12 cellular contexts compared by ENCODE assay signal in genomic region chr4:183411291-183411861, GRCh38. TPM values are rescaled to one million over a fixed set of nuclear protein-coding genes. Genes with fewer than 3 reads are reported as not detected.
DNase-seq lines count a peak whose midpoint lies in the region; ATAC-seq, FAIRE-seq and TF ChIP-seq lines count a peak whose summit lies in the region.
"Had no signal": no experiment of that assay in that cellular context is flagged by ENCODE, and none has a peak within 500 bp of the region (broad histone marks: within the 10 kb centered on the region; RNA-seq: fewer than 3 reads in every experiment).

No MANE protein-coding gene starts in this region.

- CTCF ChIA-PET in GM12878 (lab: Yijun Ruan, JAX), result interaction anchor here (0.9 kb wide), 1 partner anchor 474 kb away, joined by 3 read pairs; no protein-coding TSS in a partner anchor
- CTCF ChIA-PET in CD4-positive, alpha-beta T cell (lab: Charles Lee), result no interaction called here

- ATAC-seq in GM21423 (IDR thresholded peaks at IDR 0.05; ENCODE audit: unreplicated experiment), result peak; percentile 72
- ATAC-seq in HG03103 (IDR thresholded peaks at IDR 0.05; ENCODE audit: low read depth, unreplicated experiment), result peak; percentile 42
- peak; percentile 50 for ATAC-seq in GM12878
- no peak for ATAC-seq in CD4-positive, alpha-beta T cell (ENCODE audit: poor library complexity)

- H3K79me2 ChIP-seq in GM12878 (ENCODE audit: control insufficient read depth, insufficient read depth, low read length), result no peaks in the 10 kb centered on the region

- H3K27ac ChIP-seq in GM12878 (ENCODE audit: control insufficient read depth, insufficient read depth) (no peak overlapping the region), small intestine (ENCODE audit: low read depth in 1 of 2, low read length in 1 of 2) (no peak overlapping the region)
- no peak overlapping the region for H3K27ac ChIP-seq in CD4-positive, alpha-beta T cell (ENCODE audit: low read depth, low read length)
- H3K27ac ChIP-seq: neural progenitor cell had no signal

- H3K4me1 ChIP-seq in GM12878 (ENCODE audit: control insufficient read depth, insufficient read depth, low read length), result no peaks in the 10 kb centered on the region
- no peaks in the 10 kb centered on the region for H3K4me1 ChIP-seq in small intestine (ENCODE audit: control insufficient read depth in 2 of 2, insufficient read depth in 1 of 2, low read depth in 1 of 2, low read length in 1 of 2)

- no peak overlapping the region for H3K4me3 Mint-ChIP-seq in CD4-positive, alpha-beta T cell
- H3K4me3 Mint-ChIP-seq: neural progenitor cell; T-helper 2 cell treated with Interferon-gamma antibody and Interleukin-4, amounts not matched to agents 5 μg/mL and 100 μg/mL, for 36 hours had no signal

- TF ChIP-seq CTCF in GM12878 (IDR thresholded peaks at IDR 0.05 in 2 of 3, conservative IDR thresholded peaks at IDR 0.05 in 1 of 3; ENCODE audit: control insufficient read depth in 2 of 3, extremely low read depth in 1 of 3, insufficient read depth in 1 of 3, low read depth in 3 of 3, low read length in 3 of 3), result no peak
- no peak for TF ChIP-seq CTCF in CD4-positive, alpha-beta T cell (IDR thresholded peaks at IDR 0.05)

- H3K4me1 Mint-ChIP-seq in CD4-positive, alpha-beta T cell (ENCODE audit: low read depth), result no peaks in the 10 kb centered on the region

- WGBS in GM12878 (ENCODE audit: insufficient coverage, insufficient replicate concordance, low lambda C conversion rate, missing lambda C conversion rate), result 20% methylated on average over 11 of the region's 11 CpGs
- WGBS in small intestine, 3 donors, result 64 to 70% (median 65%) methylated on average over 11 of the region's 11 CpGs

- FAIRE-seq in GM12878 (lab: Jason Lieb, UNC) (peak; percentile 27), small intestine (lab: Jason Lieb, UNC) (no peak)
- FAIRE-seq: colon had no signal

- POLR2A ChIA-PET in GM12878 (lab: Charles Lee), result no interaction called here
- POLR2A ChIA-PET in CD4-positive, alpha-beta T cell (lab: Charles Lee), result no interaction called here

- intact Hi-C loops in GM12878 (cut with micrococcal nuclease; ENCODE audit: unreplicated experiment), result no loop called here
- intact Hi-C loops in CD4-positive, alpha-beta T cell (cut with DNase I, micrococcal nuclease), result no loop called here

- no peak for TF ChIP-seq RAD21 in GM12878 (IDR thresholded peaks at IDR 0.05; ENCODE audit: insufficient read depth, low read depth, low read length)

- RAD21 ChIA-PET in GM12878 (lab: Charles Lee; ENCODE audit: unreplicated experiment), result interaction anchor here (0.7 to 0.9 kb wide), 2 partner anchors 147 to 473 kb away, joined by 3 read pairs; no protein-coding TSS in a partner anchor

- H3K27me3 ChIP-seq in GM12878 (replicated peaks in 1 of 2; ENCODE audit: control insufficient read depth in 2 of 2, insufficient read depth in 2 of 2, low read length in 1 of 2) (no peaks in the 10 kb centered on the region), small intestine (ENCODE audit: control insufficient read depth in 2 of 2, insufficient read depth in 2 of 2, low read length in 2 of 2) (no peaks in the 10 kb centered on the region)
- no peaks in the 10 kb centered on the region for H3K27me3 ChIP-seq in CD4-positive, alpha-beta T cell (ENCODE audit: control insufficient read depth, insufficient read depth, low read length)
- H3K27me3 ChIP-seq: neural progenitor cell had no signal

- H3K9me3 ChIP-seq in GM12878 (replicated peaks; ENCODE audit: control insufficient read depth, insufficient read depth, low read length) (no peaks in the 10 kb centered on the region), small intestine (ENCODE audit: control insufficient read depth, low read depth) (no peaks in the 10 kb centered on the region)
- no peaks in the 10 kb centered on the region for H3K9me3 ChIP-seq in CD4-positive, alpha-beta T cell (ENCODE audit: control insufficient read depth, low read length)

- no peak overlapping the region for H3K4me2 ChIP-seq in GM12878 (ENCODE audit: control insufficient read depth, insufficient read depth)
- H3K4me2 ChIP-seq: neural progenitor cell had no signal

- in situ Hi-C loops in Caki2 (cut with HindIII; ENCODE audit: low pct_unique_long_range_greater_than_20kb, low sequenced_read_pairs) (no loop called here), GM12878 (cut with MboI) (no loop called here)

- H3K27ac Mint-ChIP-seq in CD4-positive, alpha-beta T cell, result no peak overlapping the region
- H3K27ac Mint-ChIP-seq: neural progenitor cell; T-helper 2 cell treated with Interferon-gamma antibody and Interleukin-4, amounts not matched to agents 5 μg/mL and 100 μg/mL, for 36 hours had no signal

- no peaks in the 10 kb centered on the region for H3K36me3 ChIP-seq in GM12878 (ENCODE audit: control insufficient read depth in 2 of 2, insufficient read depth in 2 of 2, low read length in 1 of 2)
- no peaks in the 10 kb centered on the region for H3K36me3 ChIP-seq in small intestine (ENCODE audit: control insufficient read depth in 2 of 2, insufficient read depth in 2 of 2, low read length in 2 of 2)
- H3K36me3 ChIP-seq: neural progenitor cell had no signal

- H4K20me1 ChIP-seq in GM12878 (ENCODE audit: control insufficient read depth, insufficient read depth), result no peaks in the 10 kb centered on the region

- no peak overlapping the region for H3K9ac ChIP-seq in GM12878 (ENCODE audit: control insufficient read depth, insufficient read depth, low read length)
- H3K9ac ChIP-seq: neural progenitor cell had no signal

- no peak for TF ChIP-seq EP300 in GM12878 (IDR thresholded peaks at IDR 0.05; ENCODE audit: borderline replicate concordance in 1 of 2, control insufficient read depth in 1 of 2, low read depth in 2 of 2, low read length in 2 of 2)

- H3K4me3 ChIP-seq in GM12878 (no peak overlapping the region), small intestine (ENCODE audit: low read depth in 1 of 2, low read length in 2 of 2) (no peak overlapping the region)
- H3K4me3 ChIP-seq: neural progenitor cell had no signal

- no TSS peak for BruUV-seq in GM12878 (replicated peaks; lab: Mats Ljungman, UMichigan)

- no peaks in the 10 kb centered on the region for H3K36me3 Mint-ChIP-seq in CD4-positive, alpha-beta T cell (ENCODE audit: low read depth)
- H3K36me3 Mint-ChIP-seq: neural progenitor cell had no signal

- SMC1A ChIA-PET in GM12878 (lab: Charles Lee; ENCODE audit: uncharacterized antibody, unreplicated experiment), result no interaction called here

- TF ChIP-seq POLR2A in GM12878 (IDR thresholded peaks at IDR 0.05; ENCODE audit: low read depth, low read length), result no peak

- DNase-seq in Caki2 (ENCODE audit: low read depth), result peak; percentile 98
- peak; percentile 13 for DNase-seq in GM12878 (ENCODE audit: low read depth, low spot score)
- DNase-seq in NCI-H345 treated with DMSO at 0.1 percent for 48 hours (lab: John Stamatoyannopoulos, UW; ENCODE audit: unreplicated experiment), result no peak
- DNase-seq in small intestine, result no peak
- DNase-seq in CD4-positive, alpha-beta T cell, result no peak
- DNase-seq in GDM1 (lab: John Stamatoyannopoulos, UW), result no peak
- DNase-seq: NCI-H524 treated with DMSO at 0.1 percent for 48 hours had no signal

- no peaks in the 10 kb centered on the region for H3K27me3 Mint-ChIP-seq in CD4-positive, alpha-beta T cell

- H2AFZ ChIP-seq in GM12878 (ENCODE audit: control insufficient read depth, low read depth, low read length), result no peak overlapping the region
- H2AFZ ChIP-seq: neural progenitor cell had no signal

- no peaks in the 10 kb centered on the region for H3K9me3 Mint-ChIP-seq in CD4-positive, alpha-beta T cell
- H3K9me3 Mint-ChIP-seq: neural progenitor cell; T-helper 2 cell treated with Interferon-gamma antibody and Interleukin-4, amounts not matched to agents 5 μg/mL and 100 μg/mL, for 36 hours had no signal

TF ChIP-seq in GM12878, 131 proteins besides CTCF, POLR2A, EP300 and RAD21:
- TF ChIP-seq NR2F1 (conservative IDR thresholded peaks at IDR 0.05) (no peak), TCF12 (IDR thresholded peaks at IDR 0.05; ENCODE audit: low read depth, low read length) (peak; percentile 67; the same call in 1 of the 2 replicates), PAX5 (IDR thresholded peaks at IDR 0.05; ENCODE audit: borderline replicate concordance, low read depth, low read length) (peak; percentile 27; the same call in 1 of the 2 replicates)

RNA-seq across cellular contexts. Expression of gene CDKN2AIP, which starts 33.1 kb away (rescaled TPM):
- total RNA-seq in Caki2 (2014; rRNA removed; shearing (Covaris generic); ENCODE audit: low replicate concordance), result 8.3 and 15.2 TPM in 2 replicates
- 24.5 and 24.7 TPM in 2 replicates for total RNA-seq in GM12878 (2013; cell fraction: nucleolus; rRNA removed)
- total RNA-seq in GM12878 (2014; rRNA removed) (16.0 and 18.5 TPM in 2 replicates), GM12878 (2014; rRNA removed; fragmentation: Illumina TruSeq; extraction: Trizol) (14.1 and 15.3 TPM in 2 replicates), GM12878 (2021) (16.4 and 17.9 TPM in 2 replicates)
- polyA plus RNA-seq in GM12878 (2011; ENCODE audit: low read depth), result 7.7 TPM
- polyA plus RNA-seq in GM12878 (2011; rRNA removed) (13.8 and 19.6 TPM in 2 replicates), GM12878 (2014; fragmentation: Illumina TruSeq; extraction: Trizol) (15.9 and 20.5 TPM in 2 replicates), GM12878 (2014; fragmentation: Nextera tagmentation; extraction: Ambion mirVana) (1 to 10 TPM; 6.0 to 9.6 TPM), GM12878 (2014; rRNA removed) (13.0 and 17.4 TPM in 2 replicates), GM12878 (2016; fragmentation: Nextera tagmentation; extraction: Ambion mirVana) (10 to 100 TPM; 22.0 to 22.7 TPM), small intestine (10 to 100 TPM; 14.8 to 20.3 (median 19.2) TPM)
- 8.2 and 8.8 TPM in 2 replicates for polyA plus RNA-seq in GM12878 (2011; cell fraction: cytosol; rRNA removed)
- polyA plus RNA-seq in GM12878 (2011; cell fraction: nucleus; rRNA removed), result 12.6 and 15.3 TPM in 2 replicates
- 10.4 and 10.7 TPM in 2 replicates for polyA plus RNA-seq in GM12878 (2012)
- polyA minus RNA-seq in GM12878 (2011; rRNA and poly(A)+ RNA removed), result 15.8 and 17.3 TPM in 2 replicates
- polyA minus RNA-seq in GM12878 (2011; cell fraction: cytosol; rRNA and poly(A)+ RNA removed), result 4.9 TPM in 2 replicates
- 26.8 and 39.6 TPM in 2 replicates for polyA minus RNA-seq in GM12878 (2011; cell fraction: nucleus; rRNA and poly(A)+ RNA removed)
- 10 to 100 TPM; 55.7 to 56.9 TPM for total RNA-seq in CD4-positive, alpha-beta T cell

Comparison
In these comparisons a context has a peak if more than half of its experiments do, and no peak if none do; other contexts are left out.
1. DNase-seq: peak in Caki2 (single experiment) and GM12878 (single experiment); none in NCI-H345 treated with DMSO at 0.1 percent for 48 hours (single experiment), small intestine (single experiment), CD4-positive, alpha-beta T cell (0 of 10) and GDM1 (single experiment).